ENCODE assay signal across 1 cellular context in the genomic region with DNA sequence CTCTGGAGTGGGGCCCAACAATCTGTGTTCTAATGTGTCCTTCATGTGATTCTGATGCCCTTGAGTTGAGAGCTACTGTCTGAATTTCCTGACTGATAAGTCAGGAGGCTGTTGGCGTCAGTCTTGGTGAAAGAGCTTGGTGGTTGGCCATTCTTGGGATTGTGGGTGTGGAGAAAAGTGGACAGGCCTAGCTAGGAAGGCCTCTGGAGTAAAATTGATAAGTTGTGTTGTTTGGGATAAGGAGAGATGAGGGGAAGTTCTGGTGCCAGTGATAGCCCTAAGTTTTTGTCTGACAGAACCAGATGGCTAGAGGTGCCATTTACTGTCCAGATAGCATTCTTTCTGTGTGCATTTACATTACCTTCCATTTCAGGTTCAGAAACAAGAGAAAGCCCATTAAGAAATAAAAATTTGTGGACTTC.
TF ChIP-seq lines count a peak whose summit lies in the region.

No MANE protein-coding gene starts in this region.

TF ChIP-seq in SK-N-SH, 30 proteins besides CTCF, POLR2A, EP300 and RAD21:
- TF ChIP-seq TEAD4 (IDR thresholded peaks at IDR 0.05; ENCODE audit: borderline replicate concordance, insufficient read depth), result no peak
- TF ChIP-seq RCOR1 (IDR thresholded peaks at IDR 0.05; ENCODE audit: low read length), result no peak
- TF ChIP-seq, protein P1, sequence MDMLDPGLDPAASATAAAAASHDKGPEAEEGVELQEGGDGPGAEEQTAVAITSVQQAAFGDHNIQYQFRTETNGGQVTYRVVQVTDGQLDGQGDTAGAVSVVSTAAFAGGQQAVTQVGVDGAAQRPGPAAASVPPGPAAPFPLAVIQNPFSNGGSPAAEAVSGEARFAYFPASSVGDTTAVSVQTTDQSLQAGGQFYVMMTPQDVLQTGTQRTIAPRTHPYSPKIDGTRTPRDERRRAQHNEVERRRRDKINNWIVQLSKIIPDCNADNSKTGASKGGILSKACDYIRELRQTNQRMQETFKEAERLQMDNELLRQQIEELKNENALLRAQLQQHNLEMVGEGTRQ (IDR thresholded peaks at IDR 0.05; ENCODE audit: borderline replicate concordance, low read depth, low read length), result no peak
- no peak for TF ChIP-seq FOSL2 (IDR thresholded peaks at IDR 0.05; ENCODE audit: borderline replicate concordance, low read depth)
- TF ChIP-seq YY1 (IDR thresholded peaks at IDR 0.05; ENCODE audit: low read depth), result no peak
- TF ChIP-seq FOXM1 (IDR thresholded peaks at IDR 0.05; ENCODE audit: low read depth), result no peak
